ENCODE assay signal across 15 cellular contexts in genomic region chr6:169852504-169853195, GRCh38.
DNase-seq lines count a peak whose midpoint lies in the region; ATAC-seq and TF ChIP-seq lines count a peak whose summit lies in the region.
"Had no signal": no experiment of that assay in that cellular context is flagged by ENCODE, and none has a peak within 500 bp of the region (broad histone marks: within the 10 kb centered on the region; RNA-seq: fewer than 3 reads in every experiment).

No MANE protein-coding gene starts in this region.

- WGBS in esophagus muscularis mucosa: 78% methylated on average over 1 of the region's 5 CpGs

- TF ChIP-seq POLR2A in esophagus muscularis mucosa (IDR thresholded peaks at IDR 0.05; ENCODE audit: low read depth): no peak

- CTCF ChIA-PET in naive thymus-derived CD4-positive, alpha-beta T cell (lab: Charles Lee): no interaction called here

- POLR2A ChIA-PET in naive thymus-derived CD4-positive, alpha-beta T cell (lab: Charles Lee): no interaction called here

- H3K4me1 Mint-ChIP-seq in naive thymus-derived CD4-positive, alpha-beta T cell: peaks cover 0 to under 1% (median 0%) of the 10 kb centered on the region in 7 donors
- H3K4me1 Mint-ChIP-seq: CD4-positive, CD25-positive, alpha-beta regulatory T cell had no signal

- H3K4me3 ChIP-seq in RWPE2 (ENCODE audit: severe bottlenecking): no peak overlapping the region
- H3K4me3 ChIP-seq in esophagus muscularis mucosa: no peak overlapping the region
- no peak overlapping the region for H3K4me3 ChIP-seq in naive thymus-derived CD4-positive, alpha-beta T cell (ENCODE audit: low read length)
- H3K4me3 ChIP-seq: GM23248, prostate gland had no signal

- peaks cover 0 to 5% (median 0%) of the 10 kb centered on the region in 5 donors for H3K27me3 Mint-ChIP-seq in naive thymus-derived CD4-positive, alpha-beta T cell
- H3K27me3 Mint-ChIP-seq: CD4-positive, CD25-positive, alpha-beta regulatory T cell had no signal

- H3K36me3 ChIP-seq in RWPE2 (ENCODE audit: low read depth) (no peaks in the 10 kb centered on the region), esophagus muscularis mucosa (no peaks in the 10 kb centered on the region)
- no peaks in the 10 kb centered on the region for H3K36me3 ChIP-seq in naive thymus-derived CD4-positive, alpha-beta T cell (ENCODE audit: control insufficient read depth in 2 of 3, insufficient read depth in 3 of 3, low read length in 3 of 3)
- H3K36me3 ChIP-seq: prostate gland, WERI-Rb-1 had no signal

- intact Hi-C loops in esophagus muscularis mucosa (cut with DNase I): no loop called here
- intact Hi-C loops in naive thymus-derived CD4-positive, alpha-beta T cell (cut with micrococcal nuclease): no loop called here

- no peaks in the 10 kb centered on the region for H3K9me3 ChIP-seq in RWPE2 (ENCODE audit: severe bottlenecking)
- H3K9me3 ChIP-seq in esophagus muscularis mucosa: peaks cover 0 to 10% (median 6%) of the 10 kb centered on the region in 4 donors
- H3K9me3 ChIP-seq in naive thymus-derived CD4-positive, alpha-beta T cell (ENCODE audit: control insufficient read depth in 2 of 3, low read length in 3 of 3): peaks cover 0 to under 1% (median 0%) of the 10 kb centered on the region in 3 experiments
- H3K9me3 ChIP-seq: prostate gland had no signal

- H3K27ac ChIP-seq in RWPE2 (ENCODE audit: poor library complexity, severe bottlenecking): peak overlapping the region; percentile 52
- H3K27ac ChIP-seq in esophagus muscularis mucosa (replicated peaks in 1 of 4): peak overlapping the region in 3 of 4 donors; percentile 49 to 69 (median 55)
- no peak overlapping the region for H3K27ac ChIP-seq in naive thymus-derived CD4-positive, alpha-beta T cell (ENCODE audit: low read depth, low read length)
- H3K27ac ChIP-seq: GM23248, HL-60, prostate gland, WERI-Rb-1 had no signal

- peaks cover 8% of the 10 kb centered on the region for H3K4me1 ChIP-seq in RWPE2 (ENCODE audit: insufficient read depth, poor library complexity, severe bottlenecking)
- H3K4me1 ChIP-seq in esophagus muscularis mucosa: peaks cover 0 to 16% (median 2%) of the 10 kb centered on the region in 4 donors
- H3K4me1 ChIP-seq in naive thymus-derived CD4-positive, alpha-beta T cell (ENCODE audit: control insufficient read depth in 2 of 2, insufficient read depth in 2 of 2, low read length in 2 of 2): no peaks in the 10 kb centered on the region
- H3K4me1 ChIP-seq: prostate gland had no signal

- H3K27me3 ChIP-seq in RWPE2 (ENCODE audit: insufficient read depth, poor library complexity, severe bottlenecking) (no peaks in the 10 kb centered on the region), esophagus muscularis mucosa (no peaks in the 10 kb centered on the region)
- H3K27me3 ChIP-seq in naive thymus-derived CD4-positive, alpha-beta T cell (ENCODE audit: control insufficient read depth in 2 of 2, insufficient read depth in 2 of 2, low read length in 2 of 2): no peaks in the 10 kb centered on the region

- ATAC-seq in RWPE2 (ENCODE audit: low read depth): no peak
- ATAC-seq in naive thymus-derived CD4-positive, alpha-beta T cell: peak; percentile 14
- ATAC-seq in GM21786 (IDR thresholded peaks at IDR 0.05; ENCODE audit: unreplicated experiment): no peak

- no peak for TF ChIP-seq EP300 in esophagus muscularis mucosa (IDR thresholded peaks at IDR 0.05)

- no peak overlapping the region for H3K4me3 Mint-ChIP-seq in naive thymus-derived CD4-positive, alpha-beta T cell
- H3K4me3 Mint-ChIP-seq: CD4-positive, CD25-positive, alpha-beta regulatory T cell had no signal

- H3K27ac Mint-ChIP-seq in naive thymus-derived CD4-positive, alpha-beta T cell: no peak overlapping the region
- H3K27ac Mint-ChIP-seq: CD4-positive, CD25-positive, alpha-beta regulatory T cell had no signal

- peaks cover 0 to 12% (median 5%) of the 10 kb centered on the region in 11 donors for H3K9me3 Mint-ChIP-seq in naive thymus-derived CD4-positive, alpha-beta T cell

- no peak for TF ChIP-seq CTCF in RWPE2 (IDR thresholded peaks at IDR 0.05; ENCODE audit: poor library complexity, severe bottlenecking)
- no peak for TF ChIP-seq CTCF in esophagus muscularis mucosa (IDR thresholded peaks at IDR 0.05)

- H3K36me3 Mint-ChIP-seq in naive thymus-derived CD4-positive, alpha-beta T cell: no peaks in the 10 kb centered on the region
- H3K36me3 Mint-ChIP-seq: CD4-positive, CD25-positive, alpha-beta regulatory T cell had no signal

- no peak for DNase-seq in RWPE2 (ENCODE audit: low spot score)
- peak; percentile 66 for DNase-seq in esophagus muscularis mucosa (ENCODE audit: extremely low spot score)
- DNase-seq in naive thymus-derived CD4-positive, alpha-beta T cell: no peak
- peak; percentile 32 for DNase-seq in ureter (ENCODE audit: low spot score)
- no peak for DNase-seq in hepatic stellate cell (ENCODE audit: low spot score)
- DNase-seq in NCI-H1417 treated with DMSO at 0.1 percent for 48 hours (lab: John Stamatoyannopoulos, UW): no peak
- DNase-seq: CD4-positive, CD25-positive, alpha-beta regulatory T cell; cerebellar nuclear complex; erythroblast; GM23248; stimulated activated CD4-positive, alpha-beta T cell treated with anti-CD3 and anti-CD28 coated beads, Interleukin-2, amount 100 ng/mL, for 24 hours; WERI-Rb-1 had no signal

Comparison
In these comparisons a context has a peak if more than half of its experiments do, and no peak if none do; other contexts are left out.
1. DNase-seq: peak in esophagus muscularis mucosa (single experiment) and ureter (single experiment); none in RWPE2 (single experiment), naive thymus-derived CD4-positive, alpha-beta T cell (0 of 9), hepatic stellate cell (single experiment) and NCI-H1417 treated with DMSO at 0.1 percent for 48 hours (single experiment).